ENCODE assay signal across 8 cellular contexts in genomic region chr10:69716711-69717560, GRCh38.
DNase-seq lines count a peak whose midpoint lies in the region; ATAC-seq, FAIRE-seq and TF ChIP-seq lines count a peak whose summit lies in the region.

No MANE protein-coding gene starts in this region.

- H2BK120ac ChIP-seq in IMR-90 (ENCODE audit: low read depth, low read length), result 0 out of 2 replicates have a peak overlapping the region, but pooled peaks have one; percentile 11

- no peak overlapping the region; a peak in 1 of 4 replicates for H4K8ac ChIP-seq in IMR-90 (ENCODE audit: low read depth in 2 of 2, low read length in 2 of 2)

- H3K4me3 ChIP-seq in IMR-90 (ENCODE audit: insufficient read depth, low read depth, low read length), result no peak overlapping the region
- H3K4me3 ChIP-seq in astrocyte of the cerebellum (ENCODE audit: low read depth, low read length), result no peak overlapping the region
- H3K4me3 ChIP-seq in kidney (ENCODE audit: low read length in 2 of 2), result no peak overlapping the region

- POLR2A ChIA-PET in IMR-90 (lab: Charles Lee; ENCODE audit: unreplicated experiment), result no interaction called here

- H3K9me1 ChIP-seq in IMR-90 (ENCODE audit: insufficient read depth, low read length), result peaks cover 9% of the 10 kb centered on the region; the same call in 1 of the 2 replicates

- H3K79me1 ChIP-seq in IMR-90 (ENCODE audit: low read depth in 1 of 2, low read length in 2 of 2), result no peaks in the 10 kb centered on the region

- 82% methylated on average over 9 of the region's 19 CpGs; no CpG with 5 or more reads in 1 of the 2 experiments for WGBS in IMR-90 (ENCODE audit: extremely low coverage in 2 of 2, insufficient read length in 1 of 2), 2 experiments

- no peak overlapping the region for H3K14ac ChIP-seq in IMR-90 (replicated peaks; ENCODE audit: low read depth, low read length)

- no peak for FAIRE-seq in kidney (lab: Jason Lieb, UNC)

- no peak overlapping the region for H3K18ac ChIP-seq in IMR-90 (ENCODE audit: low read depth, low read length)

- H3K27me3 ChIP-seq in IMR-90 (ENCODE audit: control insufficient read depth, insufficient read depth, low read length), result peaks cover 3% of the 10 kb centered on the region; the same call in 1 of the 2 replicates

- H3K4me2 ChIP-seq in IMR-90 (ENCODE audit: low read depth, low read length), result no peak overlapping the region

- H3K4me3 Mint-ChIP-seq in T-helper 17 cell, result no peak overlapping the region

- no peaks in the 10 kb centered on the region for H3K4me1 Mint-ChIP-seq in T-helper 17 cell

- CTCF ChIA-PET in IMR-90 (lab: Yijun Ruan, JAX), result interaction anchor here (0.6 to 1.6 kb wide), 6 partner anchors 13 to 299 kb away, joined by 3 to 7 read pairs (median 4); no protein-coding TSS in a partner anchor

- H3K23ac ChIP-seq in IMR-90 (ENCODE audit: low read depth, low read length), result no peak overlapping the region

- no peak overlapping the region for H2AFZ ChIP-seq in IMR-90 (replicated peaks; ENCODE audit: low read length, poor library complexity)

- peak; percentile 79 for TF ChIP-seq CTCF in IMR-90 (conservative IDR thresholded peaks at IDR 0.05; ENCODE audit: low read depth, low read length)
- peak; percentile 78 for TF ChIP-seq CTCF in astrocyte of the cerebellum (IDR thresholded peaks at IDR 0.05; ENCODE audit: low read depth, low read length, missing control alignments)
- peak; percentile 71 for TF ChIP-seq CTCF in kidney (IDR thresholded peaks at IDR 0.05; ENCODE audit: borderline replicate concordance, extremely low read depth, insufficient read depth)

- peak overlapping the region; percentile 91 for H2AK9ac ChIP-seq in IMR-90 (replicated peaks; ENCODE audit: low read depth, low read length, poor library complexity)

- TF ChIP-seq RAD21 in IMR-90 (IDR thresholded peaks at IDR 0.05; ENCODE audit: low read length), result peak; percentile 85

- TF ChIP-seq POLR2A in IMR-90 (IDR thresholded peaks at IDR 0.05; ENCODE audit: low read depth, low read length), result no peak

- no peaks in the 10 kb centered on the region for H4K20me1 ChIP-seq in IMR-90 (ENCODE audit: insufficient read depth, low read length)

- intact Hi-C loops in IMR-90 (cut with micrococcal nuclease) (loop anchor here (1.0 kb wide), 2 partner anchors 21 to 73 kb away; no protein-coding TSS in a partner anchor), kidney (cut with DNase I) (no loop called here)

- H2BK5ac ChIP-seq in IMR-90 (ENCODE audit: low read depth, low read length, poor library complexity, severe bottlenecking), result no peak overlapping the region

- H3K36me3 ChIP-seq in IMR-90 (ENCODE audit: control insufficient read depth, insufficient read depth, low read length) (no peaks in the 10 kb centered on the region), kidney (ENCODE audit: control insufficient read depth in 1 of 2, insufficient read depth in 2 of 2, low read length in 2 of 2) (no peaks in the 10 kb centered on the region)

- in situ Hi-C loops in IMR-90 (cut with MboI; ENCODE audit: low sequenced_read_pairs) (loop anchor here (5.0 kb wide), 1 partner anchor 75 kb away; no protein-coding TSS in a partner anchor), astrocyte of the cerebellum (cut with HindIII; ENCODE audit: low sequenced_read_pairs) (no loop called here)

- DNase-seq in D341Med (ENCODE audit: low spot score), result peak; percentile 67
- DNase-seq in IMR-90, result peak; percentile 33
- DNase-seq in T-helper 17 cell, result peak; percentile 28 to 51 (median 32)
- DNase-seq in astrocyte of the cerebellum (ENCODE audit: low read depth), result no peak
- no peak for DNase-seq in kidney
- peak; percentile 20 for DNase-seq in stimulated activated CD8-positive, alpha-beta memory T cell treated with anti-CD3 and anti-CD28 coated beads, Interleukin-12 subunit alpha, Interleukin-12 subunit beta, amount 100 ng/mL, for 24 hours (ENCODE audit: extremely low read depth)

- no peak overlapping the region for H3K9ac ChIP-seq in IMR-90 (ENCODE audit: low read depth, low read length)
- H3K9ac ChIP-seq in kidney (ENCODE audit: low read length in 2 of 2), result no peak overlapping the region

- dilution Hi-C loops in IMR-90 (cut with HindIII; ENCODE audit: low sequenced_read_pairs, unreplicated experiment), result no loop called here

- ATAC-seq in IMR-90 (ENCODE audit: low read depth), result peak; percentile 60
- peak; percentile 42 for ATAC-seq in T-helper 17 cell
- no peak for ATAC-seq in GM19463 (IDR thresholded peaks at IDR 0.05; ENCODE audit: unreplicated experiment)
- ATAC-seq in GM21447 (IDR thresholded peaks at IDR 0.05; ENCODE audit: unreplicated experiment), result no peak

- H3K9me3 ChIP-seq in IMR-90 (ENCODE audit: control insufficient read depth, insufficient read depth, low read length), result peaks cover 4% of the 10 kb centered on the region
- H3K9me3 ChIP-seq in T-helper 17 cell (ENCODE audit: control insufficient read depth, low read length, poor library complexity, severe bottlenecking), result no peaks in the 10 kb centered on the region
- H3K9me3 ChIP-seq in kidney (ENCODE audit: control insufficient read depth in 1 of 2, low read length in 2 of 2), result no peaks in the 10 kb centered on the region

- H4K5ac ChIP-seq in IMR-90 (ENCODE audit: low read depth, low read length), result no peak overlapping the region

- H3K27ac ChIP-seq in IMR-90 (ENCODE audit: insufficient read depth, low read length) (no peak overlapping the region), kidney (ENCODE audit: low read depth in 2 of 2, low read length in 2 of 2) (no peak overlapping the region)

- H3K27me3 Mint-ChIP-seq in T-helper 17 cell, result peaks cover 28% of the 10 kb centered on the region

- peak overlapping the region; percentile 24 for H2BK20ac ChIP-seq in IMR-90 (ENCODE audit: low read depth, low read length)

- H4K91ac ChIP-seq in IMR-90 (ENCODE audit: insufficient read depth, low read depth, low read length), result peak overlapping the region; percentile 45

- H2BK15ac ChIP-seq in IMR-90 (ENCODE audit: low read depth, low read length), result peak overlapping the region; percentile 57; the same call in 1 of the 3 replicates

- no peaks in the 10 kb centered on the region for H3K36me3 Mint-ChIP-seq in T-helper 17 cell (ENCODE audit: low read depth)

- no peak overlapping the region for H3K27ac Mint-ChIP-seq in T-helper 17 cell

- peak overlapping the region; percentile 81 for H2AK5ac ChIP-seq in IMR-90 (ENCODE audit: low read depth, low read length)

- H3K4ac ChIP-seq in IMR-90 (ENCODE audit: low read depth, low read length), result peak overlapping the region; percentile 40; the same call in 1 of the 2 replicates

- no TSS peak for BruUV-seq in IMR-90 (replicated peaks; lab: Mats Ljungman, UMichigan)

- H3K4me1 ChIP-seq in IMR-90 (ENCODE audit: control insufficient read depth, insufficient read depth, low read length) (peaks cover 10% of the 10 kb centered on the region), kidney (ENCODE audit: control insufficient read depth in 1 of 2, insufficient read depth in 1 of 2, low read depth in 1 of 2, low read length in 2 of 2) (no peaks in the 10 kb centered on the region)

- H3K56ac ChIP-seq in IMR-90 (ENCODE audit: extremely low read depth, insufficient read depth, low read length), result no peak overlapping the region

TF ChIP-seq in IMR-90, 13 proteins besides CTCF, POLR2A, EP300 and RAD21:
- TF ChIP-seq NFE2L2 (IDR thresholded peaks at IDR 0.05; ENCODE audit: low read depth, low read length) (no peak), CEBPB (IDR thresholded peaks at IDR 0.05; ENCODE audit: low read depth, low read length) (no peak), SMC3 (IDR thresholded peaks at IDR 0.05; ENCODE audit: low read depth, low read length) (peak; percentile 82), MAZ (IDR thresholded peaks at IDR 0.05; ENCODE audit: borderline replicate concordance, low read depth, low read length) (peak; percentile 47; the same call in 1 of the 2 replicates), FOS (IDR thresholded peaks at IDR 0.05; ENCODE audit: low read depth, low read length) (no peak)

Comparison
In these comparisons a context has a peak if more than half of its experiments do, and no peak if none do; other contexts are left out.
1. DNase-seq: peak in D341Med (single experiment), IMR-90 (single experiment), T-helper 17 cell (3 of 3) and stimulated activated CD8-positive, alpha-beta memory T cell treated with anti-CD3 and anti-CD28 coated beads, Interleukin-12 subunit alpha, Interleukin-12 subunit beta, amount 100 ng/mL, for 24 hours (single experiment); none in astrocyte of the cerebellum (single experiment) and kidney (single experiment).
2. ATAC-seq: peak in IMR-90 (single experiment) and T-helper 17 cell (single experiment); none in GM19463 (single experiment) and GM21447 (single experiment).
3. Peak in every context shown above with its lines, with median percentiles within 50 percentile points of each other: CTCF ChIP-seq.